1 cellular context compared by ENCODE assay signal in genomic region chr19:46713781-46714522, GRCh38.
TF ChIP-seq lines count a peak whose summit lies in the region.

No MANE protein-coding gene starts in this region.

TF ChIP-seq in HepG2, 621 proteins besides CTCF, POLR2A, EP300 and RAD21 (continued from another document and continues in another):
- TF ChIP-seq ZNF276 (CRISPR knock-in tag; IDR thresholded peaks at IDR 0.05; ENCODE audit: low read depth) (0 out of 2 replicates have a peak, but pooled peaks have one; percentile 23), ZFY (CRISPR knock-in tag; IDR thresholded peaks at IDR 0.05) (peak; percentile 52), ZNF224 (CRISPR knock-in tag; IDR thresholded peaks at IDR 0.05) (no peak), ZBTB42 (CRISPR knock-in tag; IDR thresholded peaks at IDR 0.05) (no peak), ETV5 (CRISPR knock-in tag; IDR thresholded peaks at IDR 0.05; ENCODE audit: borderline replicate concordance) (peak; percentile 89), SAP130 (CRISPR knock-in tag; IDR thresholded peaks at IDR 0.05; ENCODE audit: low read depth) (peak; percentile 68), REPIN1 (CRISPR knock-in tag; IDR thresholded peaks at IDR 0.05; ENCODE audit: borderline replicate concordance, low read depth) (0 out of 2 replicates have a peak, but pooled peaks have one; percentile 41), RXRA (CRISPR knock-in tag; IDR thresholded peaks at IDR 0.05) (peak; percentile 54; the same call in 1 of the 2 replicates), HNRNPL (IDR thresholded peaks at IDR 0.05; ENCODE audit: low read depth, low read length) (0 out of 2 replicates have a peak, but pooled peaks have one; percentile 55), MLLT10 (CRISPR knock-in tag; IDR thresholded peaks at IDR 0.05) (no peak), ZMYM4 (CRISPR knock-in tag; IDR thresholded peaks at IDR 0.05) (no peak; the same call in 1 of the 2 replicates), IRX3 (CRISPR knock-in tag; IDR thresholded peaks at IDR 0.05; ENCODE audit: borderline replicate concordance, low read depth) (0 out of 2 replicates have a peak, but pooled peaks have one; percentile 30), PHB2 (IDR thresholded peaks at IDR 0.05; ENCODE audit: partially characterized antibody) (no peak), ZNF12 (CRISPR knock-in tag; IDR thresholded peaks at IDR 0.05) (peak; percentile 55; the same call in 1 of the 2 replicates), POLR2G (IDR thresholded peaks at IDR 0.05; ENCODE audit: low read depth, low read length) (peak; percentile 67), ZNF556 (CRISPR knock-in tag; IDR thresholded peaks at IDR 0.05; ENCODE audit: borderline replicate concordance) (peak; percentile 64; the same call in 1 of the 2 replicates), KLF12 (CRISPR knock-in tag; IDR thresholded peaks at IDR 0.05; ENCODE audit: borderline replicate concordance) (no peak), PLSCR1 (CRISPR knock-in tag; IDR thresholded peaks at IDR 0.05; ENCODE audit: borderline replicate concordance) (no peak), ZNF329 (CRISPR knock-in tag; IDR thresholded peaks at IDR 0.05; ENCODE audit: low read depth) (no peak), PHF20 (CRISPR knock-in tag; IDR thresholded peaks at IDR 0.05) (peak; percentile 52), PRMT3 (CRISPR knock-in tag; IDR thresholded peaks at IDR 0.05; ENCODE audit: borderline replicate concordance, low read depth) (no peak), ARNT (IDR thresholded peaks at IDR 0.05) (no peak), AHR (CRISPR knock-in tag; IDR thresholded peaks at IDR 0.05) (no peak), ZNF350 (CRISPR knock-in tag; IDR thresholded peaks at IDR 0.05; ENCODE audit: borderline replicate concordance, low read depth) (peak; percentile 38; the same call in 1 of the 2 replicates), ETV6 (CRISPR knock-in tag; conservative IDR thresholded peaks at IDR 0.05) (peak; percentile 88; the same call in 1 of the 2 replicates), STAT6 (CRISPR knock-in tag; IDR thresholded peaks at IDR 0.05; ENCODE audit: borderline replicate concordance) (no peak), HOXA3 (CRISPR knock-in tag; IDR thresholded peaks at IDR 0.05) (peak; percentile 59; the same call in 1 of the 2 replicates), CHD4 (IDR thresholded peaks at IDR 0.05; ENCODE audit: borderline replicate concordance, low read length) (no peak), ZSCAN22 (CRISPR knock-in tag; IDR thresholded peaks at IDR 0.05) (no peak), ZFX (CRISPR knock-in tag; IDR thresholded peaks at IDR 0.05; ENCODE audit: low read depth) (peak; percentile 77), ZBTB7B (CRISPR knock-in tag; IDR thresholded peaks at IDR 0.05) (peak; percentile 64; the same call in 1 of the 2 replicates), ZNF326 (CRISPR knock-in tag; IDR thresholded peaks at IDR 0.05; ENCODE audit: borderline replicate concordance) (0 out of 2 replicates have a peak, but pooled peaks have one; percentile 39), ATRX (CRISPR knock-in tag; IDR thresholded peaks at IDR 0.05; ENCODE audit: borderline replicate concordance) (no peak), PHF8 (CRISPR knock-in tag; IDR thresholded peaks at IDR 0.05) (peak; percentile 64), SMARCC2 (IDR thresholded peaks at IDR 0.05) (no peak), BRD4 (CRISPR knock-in tag; IDR thresholded peaks at IDR 0.05) (no peak), TP53 (CRISPR knock-in tag; conservative IDR thresholded peaks at IDR 0.05) (no peak), RARA (CRISPR knock-in tag; IDR thresholded peaks at IDR 0.05) (no peak), REL (CRISPR knock-in tag; conservative IDR thresholded peaks at IDR 0.05) (no peak), ZNF121 (CRISPR knock-in tag; IDR thresholded peaks at IDR 0.05) (peak; percentile 46; the same call in 1 of the 2 replicates), GABPA (IDR thresholded peaks at IDR 0.05; ENCODE audit: low read depth, low read length) (peak; percentile 80), GABPA (CRISPR knock-in tag; IDR thresholded peaks at IDR 0.05; ENCODE audit: low read depth) (peak; percentile 91), HNF1B (CRISPR knock-in tag; IDR thresholded peaks at IDR 0.05) (0 out of 2 replicates have a peak, but pooled peaks have one; percentile 36), RBM39 (IDR thresholded peaks at IDR 0.05; ENCODE audit: low read depth, low read length, poor library complexity, severe bottlenecking) (no peak), REXO4 (CRISPR knock-in tag; IDR thresholded peaks at IDR 0.05; ENCODE audit: borderline replicate concordance) (no peak), ZNF225 (CRISPR knock-in tag; IDR thresholded peaks at IDR 0.05) (0 out of 2 replicates have a peak, but pooled peaks have one; percentile 38), ATF1 (CRISPR knock-in tag; IDR thresholded peaks at IDR 0.05) (no peak), ZNF792 (CRISPR knock-in tag; IDR thresholded peaks at IDR 0.05) (no peak), TEAD3 (CRISPR knock-in tag; optimal IDR thresholded peaks at IDR 0.05; ENCODE audit: borderline replicate concordance) (peak; percentile 18), ZSCAN5A (CRISPR knock-in tag; IDR thresholded peaks at IDR 0.05; ENCODE audit: borderline replicate concordance) (0 out of 2 replicates have a peak, but pooled peaks have one; percentile 32)
- TF ChIP-seq, protein P1, sequence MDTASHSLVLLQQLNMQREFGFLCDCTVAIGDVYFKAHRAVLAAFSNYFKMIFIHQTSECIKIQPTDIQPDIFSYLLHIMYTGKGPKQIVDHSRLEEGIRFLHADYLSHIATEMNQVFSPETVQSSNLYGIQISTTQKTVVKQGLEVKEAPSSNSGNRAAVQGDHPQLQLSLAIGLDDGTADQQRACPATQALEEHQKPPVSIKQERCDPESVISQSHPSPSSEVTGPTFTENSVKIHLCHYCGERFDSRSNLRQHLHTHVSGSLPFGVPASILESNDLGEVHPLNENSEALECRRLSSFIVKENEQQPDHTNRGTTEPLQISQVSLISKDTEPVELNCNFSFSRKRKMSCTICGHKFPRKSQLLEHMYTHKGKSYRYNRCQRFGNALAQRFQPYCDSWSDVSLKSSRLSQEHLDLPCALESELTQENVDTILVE (CRISPR knock-in tag; IDR thresholded peaks at IDR 0.05) = 0 out of 2 replicates have a peak, but pooled peaks have one; percentile 45
- TF ChIP-seq, protein P2, sequence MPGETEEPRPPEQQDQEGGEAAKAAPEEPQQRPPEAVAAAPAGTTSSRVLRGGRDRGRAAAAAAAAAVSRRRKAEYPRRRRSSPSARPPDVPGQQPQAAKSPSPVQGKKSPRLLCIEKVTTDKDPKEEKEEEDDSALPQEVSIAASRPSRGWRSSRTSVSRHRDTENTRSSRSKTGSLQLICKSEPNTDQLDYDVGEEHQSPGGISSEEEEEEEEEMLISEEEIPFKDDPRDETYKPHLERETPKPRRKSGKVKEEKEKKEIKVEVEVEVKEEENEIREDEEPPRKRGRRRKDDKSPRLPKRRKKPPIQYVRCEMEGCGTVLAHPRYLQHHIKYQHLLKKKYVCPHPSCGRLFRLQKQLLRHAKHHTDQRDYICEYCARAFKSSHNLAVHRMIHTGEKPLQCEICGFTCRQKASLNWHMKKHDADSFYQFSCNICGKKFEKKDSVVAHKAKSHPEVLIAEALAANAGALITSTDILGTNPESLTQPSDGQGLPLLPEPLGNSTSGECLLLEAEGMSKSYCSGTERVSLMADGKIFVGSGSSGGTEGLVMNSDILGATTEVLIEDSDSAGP (CRISPR knock-in tag; IDR thresholded peaks at IDR 0.05; ENCODE audit: borderline replicate concordance) = peak; percentile 54
- TF ChIP-seq, protein P3, sequence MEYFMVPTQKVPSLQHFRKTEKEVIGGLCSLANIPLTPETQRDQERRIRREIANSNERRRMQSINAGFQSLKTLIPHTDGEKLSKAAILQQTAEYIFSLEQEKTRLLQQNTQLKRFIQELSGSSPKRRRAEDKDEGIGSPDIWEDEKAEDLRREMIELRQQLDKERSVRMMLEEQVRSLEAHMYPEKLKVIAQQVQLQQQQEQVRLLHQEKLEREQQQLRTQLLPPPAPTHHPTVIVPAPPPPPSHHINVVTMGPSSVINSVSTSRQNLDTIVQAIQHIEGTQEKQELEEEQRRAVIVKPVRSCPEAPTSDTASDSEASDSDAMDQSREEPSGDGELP (IDR thresholded peaks at IDR 0.05; ENCODE audit: borderline replicate concordance, low read depth) = peak; percentile 40; the same call in 1 of the 2 replicates
- TF ChIP-seq, protein P4, sequence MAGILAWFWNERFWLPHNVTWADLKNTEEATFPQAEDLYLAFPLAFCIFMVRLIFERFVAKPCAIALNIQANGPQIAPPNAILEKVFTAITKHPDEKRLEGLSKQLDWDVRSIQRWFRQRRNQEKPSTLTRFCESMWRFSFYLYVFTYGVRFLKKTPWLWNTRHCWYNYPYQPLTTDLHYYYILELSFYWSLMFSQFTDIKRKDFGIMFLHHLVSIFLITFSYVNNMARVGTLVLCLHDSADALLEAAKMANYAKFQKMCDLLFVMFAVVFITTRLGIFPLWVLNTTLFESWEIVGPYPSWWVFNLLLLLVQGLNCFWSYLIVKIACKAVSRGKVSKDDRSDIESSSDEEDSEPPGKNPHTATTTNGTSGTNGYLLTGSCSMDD (CRISPR knock-in tag; IDR thresholded peaks at IDR 0.05) = no peak
- TF ChIP-seq, protein P5, sequence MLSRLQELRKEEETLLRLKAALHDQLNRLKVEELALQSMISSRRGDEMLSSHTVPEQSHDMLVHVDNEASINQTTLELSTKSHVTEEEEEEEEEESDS (CRISPR knock-in tag; IDR thresholded peaks at IDR 0.05; ENCODE audit: borderline replicate concordance) = no peak
